ENCODE assay signal across 11 cellular contexts in genomic region chr3:192887047-192887446, GRCh38. TPM values are rescaled to one million over a fixed set of nuclear protein-coding genes. Genes with fewer than 3 reads are reported as not detected.
DNase-seq lines count a peak whose midpoint lies in the region; ATAC-seq, FAIRE-seq and TF ChIP-seq lines count a peak whose summit lies in the region.
"Had no signal": no experiment of that assay in that cellular context is flagged by ENCODE, and none has a peak within 500 bp of the region (broad histone marks: within the 10 kb centered on the region; RNA-seq: fewer than 3 reads in every experiment).

No MANE protein-coding gene starts in this region.

- ATAC-seq in HG03457 (IDR thresholded peaks at IDR 0.05; ENCODE audit: unreplicated experiment) (no peak), GM21723 (IDR thresholded peaks at IDR 0.05; ENCODE audit: unreplicated experiment) (no peak)

- no peaks in the 10 kb centered on the region for H4K20me1 ChIP-seq in astrocyte (ENCODE audit: insufficient read depth, low read length)

- intact Hi-C loops in CD4-positive, alpha-beta memory T cell (cut with micrococcal nuclease), result no loop called here

- H3K79me2 ChIP-seq in astrocyte (ENCODE audit: insufficient read depth, low read length), result peaks cover 57% of the 10 kb centered on the region

- H3K36me3 Mint-ChIP-seq in CD4-positive, alpha-beta memory T cell, result no peaks in the 10 kb centered on the region
- no peaks in the 10 kb centered on the region for H3K36me3 Mint-ChIP-seq in astrocyte (ENCODE audit: low read depth, unreplicated experiment)

- peak; percentile 83 for FAIRE-seq in astrocyte (lab: Jason Lieb, UNC)

- H3K27me3 Mint-ChIP-seq in CD4-positive, alpha-beta memory T cell, result no peaks in the 10 kb centered on the region
- no peaks in the 10 kb centered on the region for H3K27me3 Mint-ChIP-seq in astrocyte (ENCODE audit: low read depth, unreplicated experiment)
- H3K27me3 Mint-ChIP-seq: brain had no signal

- peak overlapping the region; percentile 20 to 84 (median 68) for H3K4me3 Mint-ChIP-seq in CD4-positive, alpha-beta memory T cell
- H3K4me3 Mint-ChIP-seq in astrocyte (ENCODE audit: unreplicated experiment), result peak overlapping the region; percentile 50

- peak overlapping the region; percentile 77 for H3K4me2 ChIP-seq in astrocyte (ENCODE audit: low read length)

- no peaks in the 10 kb centered on the region for H3K36me3 ChIP-seq in CD4-positive, alpha-beta memory T cell (ENCODE audit: insufficient read depth, low read length)
- H3K36me3 ChIP-seq in astrocyte (ENCODE audit: insufficient read depth, low read length), result no peaks in the 10 kb centered on the region
- H3K36me3 ChIP-seq: ovary had no signal

- DNase-seq in CD4-positive, alpha-beta memory T cell, result peak in 2 of 5 donors; percentile 5 to 45
- DNase-seq in HK-2 (ENCODE audit: unreplicated experiment) (peak; percentile 38), astrocyte (ENCODE audit: low read depth) (peak; percentile 97), kidney glomerular epithelial cell (lab: John Stamatoyannopoulos, UW) (peak; percentile 28), SK-N-DZ (ENCODE audit: low spot score) (no peak), GOT3 (lab: John Stamatoyannopoulos, UW) (no peak)
- DNase-seq: NCI-H510A treated with DMSO at 0.1 percent for 48 hours, ovary had no signal

- no peaks in the 10 kb centered on the region for H3K9me3 Mint-ChIP-seq in CD4-positive, alpha-beta memory T cell
- H3K9me3 Mint-ChIP-seq in astrocyte (ENCODE audit: unreplicated experiment), result peaks cover 3% of the 10 kb centered on the region
- H3K9me3 Mint-ChIP-seq: brain had no signal

- no peaks in the 10 kb centered on the region for H3K27me3 ChIP-seq in CD4-positive, alpha-beta memory T cell (ENCODE audit: insufficient read depth, low read length)
- no peaks in the 10 kb centered on the region for H3K27me3 ChIP-seq in astrocyte (ENCODE audit: insufficient read depth, low read length)
- H3K27me3 ChIP-seq: ovary had no signal

- no peak overlapping the region for H3K27ac ChIP-seq in CD4-positive, alpha-beta memory T cell (ENCODE audit: low read depth, low read length)
- H3K27ac ChIP-seq in astrocyte (ENCODE audit: low read depth, low read length), result peak overlapping the region; percentile 98
- H3K27ac ChIP-seq: ovary had no signal

- peaks cover 57% of the 10 kb centered on the region for H3K4me1 ChIP-seq in CD4-positive, alpha-beta memory T cell (ENCODE audit: insufficient read depth, low read length)
- peaks cover 75% of the 10 kb centered on the region for H3K4me1 ChIP-seq in astrocyte (ENCODE audit: insufficient read depth, low read length)

- H3K9me3 ChIP-seq in CD4-positive, alpha-beta memory T cell (ENCODE audit: control insufficient read depth in 1 of 2, low read length in 2 of 2), result no peaks in the 10 kb centered on the region
- no peaks in the 10 kb centered on the region for H3K9me3 ChIP-seq in astrocyte (ENCODE audit: insufficient read depth, low read depth, low read length)
- H3K9me3 ChIP-seq: ovary had no signal

- no peak for TF ChIP-seq CTCF in astrocyte (IDR thresholded peaks at IDR 0.05; ENCODE audit: insufficient read depth, low read depth, low read length)

- peak overlapping the region; percentile 87 for H3K9ac ChIP-seq in astrocyte (ENCODE audit: low read length)

- peak overlapping the region; percentile 41 to 86 (median 72) for H3K27ac Mint-ChIP-seq in CD4-positive, alpha-beta memory T cell
- peak overlapping the region; percentile 98 for H3K27ac Mint-ChIP-seq in astrocyte (ENCODE audit: unreplicated experiment)

- H2AFZ ChIP-seq in astrocyte (ENCODE audit: low read depth, low read length), result no peak overlapping the region

- H3K4me1 Mint-ChIP-seq in CD4-positive, alpha-beta memory T cell, result peaks cover 6 to 55% (median 34%) of the 10 kb centered on the region in 4 donors
- peaks cover 74% of the 10 kb centered on the region for H3K4me1 Mint-ChIP-seq in astrocyte (ENCODE audit: low read depth, unreplicated experiment)

- CTCF ChIA-PET in CD4-positive, alpha-beta memory T cell (lab: Charles Lee; ENCODE audit: partially characterized antibody), result interaction anchor here (1.8 kb wide), 1 partner anchor 155 kb away, joined by 5 read pairs; no protein-coding TSS in a partner anchor

- H3K4me3 ChIP-seq in CD4-positive, alpha-beta memory T cell (ENCODE audit: low read length in 2 of 2), result no peak overlapping the region
- peak overlapping the region; percentile 19 for H3K4me3 ChIP-seq in astrocyte (ENCODE audit: insufficient read depth, low read depth, low read length)
- H3K4me3 ChIP-seq: ovary had no signal

- POLR2A ChIA-PET in CD4-positive, alpha-beta memory T cell (lab: Charles Lee; ENCODE audit: partially characterized antibody), result interaction anchor here (2.8 kb wide), 1 partner anchor 12 kb away, joined by 10 read pairs; no protein-coding TSS in a partner anchor

RNA-seq across cellular contexts. Expression of gene MB21D2, which starts 30.6 kb away (rescaled TPM):
- total RNA-seq in CD4-positive, alpha-beta memory T cell, result 1 to 10 TPM; 3.4 to 3.5 TPM
- polyA plus RNA-seq in CD4-positive, alpha-beta memory T cell, result 10 to 100 TPM in 1 of 2 donors, 1 to 10 TPM in 1; 8.6 to 17.1 TPM
- 10.7 and 11.0 TPM in 2 replicates for total RNA-seq in astrocyte
- polyA plus RNA-seq in SK-N-DZ (2014; cell fraction: cytosol; rRNA removed), result 2.0 and 2.7 TPM in 2 replicates
- polyA plus RNA-seq in SK-N-DZ (2014; cell fraction: nucleus; rRNA removed), result 0.33 and 1.7 TPM in 2 replicates

Comparison
In these comparisons a context has a peak if more than half of its experiments do, and no peak if none do; other contexts are left out.
1. DNase-seq: peak in HK-2 (single experiment), astrocyte (single experiment) and kidney glomerular epithelial cell (single experiment); none in SK-N-DZ (single experiment) and GOT3 (single experiment).